1 cellular context compared by ENCODE assay signal in the genomic region with DNA sequence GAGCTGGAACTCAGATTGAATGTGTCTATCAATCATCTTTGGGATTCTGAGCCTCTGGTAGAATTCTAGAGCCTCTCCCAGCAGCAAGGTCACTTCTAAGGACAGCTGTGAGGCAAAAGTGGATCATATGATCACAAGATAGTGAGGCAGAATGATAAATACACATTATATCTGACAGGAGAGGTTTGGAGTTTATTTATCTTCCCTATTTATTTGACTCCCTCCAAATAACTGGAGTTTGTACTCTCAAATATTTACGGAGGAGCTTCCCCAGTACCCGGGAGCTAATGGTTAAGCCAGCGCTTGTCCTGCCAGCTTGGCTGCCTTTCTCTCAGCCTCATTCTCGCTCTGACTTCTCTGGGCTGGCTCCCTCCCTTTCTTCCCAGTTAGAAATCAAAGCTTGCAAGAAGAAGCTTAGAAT.
TF ChIP-seq lines count a peak whose summit lies in the region.

No MANE protein-coding gene starts in this region.

TF ChIP-seq in HepG2, 621 proteins besides CTCF, POLR2A, EP300 and RAD21 (continued from another document and continues in another):
- TF ChIP-seq SNAPC4 (CRISPR knock-in tag; IDR thresholded peaks at IDR 0.05) (no peak), ZNF780A (CRISPR knock-in tag; IDR thresholded peaks at IDR 0.05) (no peak), ZNF567 (CRISPR knock-in tag; IDR thresholded peaks at IDR 0.05; ENCODE audit: borderline replicate concordance) (no peak), ZNF276 (CRISPR knock-in tag; IDR thresholded peaks at IDR 0.05; ENCODE audit: low read depth) (no peak), ZNF225 (CRISPR knock-in tag; IDR thresholded peaks at IDR 0.05) (no peak), SIX1 (CRISPR knock-in tag; IDR thresholded peaks at IDR 0.05; ENCODE audit: borderline replicate concordance) (no peak; the same call in 1 of the 2 replicates), ZSCAN30 (CRISPR knock-in tag; IDR thresholded peaks at IDR 0.05) (no peak), ZNF619 (CRISPR knock-in tag; IDR thresholded peaks at IDR 0.05) (no peak), PRPF4 (IDR thresholded peaks at IDR 0.05; ENCODE audit: low read depth, low read length, poor library complexity, severe bottlenecking) (no peak), POGK (CRISPR knock-in tag; conservative IDR thresholded peaks at IDR 0.05) (no peak), ZFP36L1 (CRISPR knock-in tag; IDR thresholded peaks at IDR 0.05) (no peak), ELF4 (CRISPR knock-in tag; IDR thresholded peaks at IDR 0.05; ENCODE audit: borderline replicate concordance) (no peak), KDM3A (CRISPR knock-in tag; IDR thresholded peaks at IDR 0.05; ENCODE audit: low read depth) (no peak), GATAD2A (CRISPR knock-in tag; IDR thresholded peaks at IDR 0.05) (peak; percentile 86), ZNF816 (CRISPR knock-in tag; IDR thresholded peaks at IDR 0.05; ENCODE audit: borderline replicate concordance) (no peak), ZNF639 (CRISPR knock-in tag; conservative IDR thresholded peaks at IDR 0.05) (no peak), TARDBP (CRISPR knock-in tag; IDR thresholded peaks at IDR 0.05) (0 out of 2 replicates have a peak, but pooled peaks have one; percentile 34), ZNF572 (CRISPR knock-in tag; IDR thresholded peaks at IDR 0.05) (no peak), CC2D1A (CRISPR knock-in tag; IDR thresholded peaks at IDR 0.05) (no peak), ZNF607 (CRISPR knock-in tag; IDR thresholded peaks at IDR 0.05; ENCODE audit: borderline replicate concordance) (peak; percentile 45; the same call in 1 of the 2 replicates), HMGA1 (CRISPR knock-in tag; conservative IDR thresholded peaks at IDR 0.05) (no peak), ESRRA (CRISPR knock-in tag; IDR thresholded peaks at IDR 0.05; ENCODE audit: low read depth) (peak; percentile 88), ZFP62 (CRISPR knock-in tag; IDR thresholded peaks at IDR 0.05) (no peak), POLR2AphosphoS5 (IDR thresholded peaks at IDR 0.05; ENCODE audit: low read depth, low read length) (0 out of 2 replicates have a peak, but pooled peaks have one; percentile 47), ZNF891 (CRISPR knock-in tag; IDR thresholded peaks at IDR 0.05) (no peak), MIER2 (CRISPR knock-in tag; IDR thresholded peaks at IDR 0.05) (no peak), DMTF1 (CRISPR knock-in tag; IDR thresholded peaks at IDR 0.05) (no peak), SYNCRIP (IDR thresholded peaks at IDR 0.05; ENCODE audit: insufficient read depth, low read depth, low read length) (no peak), IKZF4 (CRISPR knock-in tag; IDR thresholded peaks at IDR 0.05; ENCODE audit: borderline replicate concordance, low read depth, not compliant biosample characterization) (no peak), TCF12 (IDR thresholded peaks at IDR 0.05) (no peak), TCF12 (CRISPR knock-in tag; IDR thresholded peaks at IDR 0.05) (no peak), LCORL (IDR thresholded peaks at IDR 0.05) (peak; percentile 50; the same call in 1 of the 2 replicates), LCORL (CRISPR knock-in tag; IDR thresholded peaks at IDR 0.05) (peak; percentile 46; the same call in 1 of the 2 replicates), HNRNPH1 (optimal IDR thresholded peaks at IDR 0.05; ENCODE audit: low read depth, low read length) (no peak), ZBTB7B (CRISPR knock-in tag; IDR thresholded peaks at IDR 0.05) (no peak; the same call in 1 of the 2 replicates), HIC2 (CRISPR knock-in tag; IDR thresholded peaks at IDR 0.05; ENCODE audit: low read depth) (no peak; the same call in 1 of the 2 replicates), ZNF24 (IDR thresholded peaks at IDR 0.05) (no peak), ZNF331 (CRISPR knock-in tag; IDR thresholded peaks at IDR 0.05) (no peak; the same call in 1 of the 2 replicates), SMARCC2 (IDR thresholded peaks at IDR 0.05) (no peak), MLX (CRISPR knock-in tag; IDR thresholded peaks at IDR 0.05) (peak; percentile 24; the same call in 1 of the 2 replicates), TBX3 (IDR thresholded peaks at IDR 0.05; ENCODE audit: borderline replicate concordance) (peak; percentile 88)
- TF ChIP-seq, protein P1, sequence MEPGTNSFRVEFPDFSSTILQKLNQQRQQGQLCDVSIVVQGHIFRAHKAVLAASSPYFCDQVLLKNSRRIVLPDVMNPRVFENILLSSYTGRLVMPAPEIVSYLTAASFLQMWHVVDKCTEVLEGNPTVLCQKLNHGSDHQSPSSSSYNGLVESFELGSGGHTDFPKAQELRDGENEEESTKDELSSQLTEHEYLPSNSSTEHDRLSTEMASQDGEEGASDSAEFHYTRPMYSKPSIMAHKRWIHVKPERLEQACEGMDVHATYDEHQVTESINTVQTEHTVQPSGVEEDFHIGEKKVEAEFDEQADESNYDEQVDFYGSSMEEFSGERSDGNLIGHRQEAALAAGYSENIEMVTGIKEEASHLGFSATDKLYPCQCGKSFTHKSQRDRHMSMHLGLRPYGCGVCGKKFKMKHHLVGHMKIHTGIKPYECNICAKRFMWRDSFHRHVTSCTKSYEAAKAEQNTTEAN (CRISPR knock-in tag; conservative IDR thresholded peaks at IDR 0.05) = no peak
- TF ChIP-seq, protein P2, sequence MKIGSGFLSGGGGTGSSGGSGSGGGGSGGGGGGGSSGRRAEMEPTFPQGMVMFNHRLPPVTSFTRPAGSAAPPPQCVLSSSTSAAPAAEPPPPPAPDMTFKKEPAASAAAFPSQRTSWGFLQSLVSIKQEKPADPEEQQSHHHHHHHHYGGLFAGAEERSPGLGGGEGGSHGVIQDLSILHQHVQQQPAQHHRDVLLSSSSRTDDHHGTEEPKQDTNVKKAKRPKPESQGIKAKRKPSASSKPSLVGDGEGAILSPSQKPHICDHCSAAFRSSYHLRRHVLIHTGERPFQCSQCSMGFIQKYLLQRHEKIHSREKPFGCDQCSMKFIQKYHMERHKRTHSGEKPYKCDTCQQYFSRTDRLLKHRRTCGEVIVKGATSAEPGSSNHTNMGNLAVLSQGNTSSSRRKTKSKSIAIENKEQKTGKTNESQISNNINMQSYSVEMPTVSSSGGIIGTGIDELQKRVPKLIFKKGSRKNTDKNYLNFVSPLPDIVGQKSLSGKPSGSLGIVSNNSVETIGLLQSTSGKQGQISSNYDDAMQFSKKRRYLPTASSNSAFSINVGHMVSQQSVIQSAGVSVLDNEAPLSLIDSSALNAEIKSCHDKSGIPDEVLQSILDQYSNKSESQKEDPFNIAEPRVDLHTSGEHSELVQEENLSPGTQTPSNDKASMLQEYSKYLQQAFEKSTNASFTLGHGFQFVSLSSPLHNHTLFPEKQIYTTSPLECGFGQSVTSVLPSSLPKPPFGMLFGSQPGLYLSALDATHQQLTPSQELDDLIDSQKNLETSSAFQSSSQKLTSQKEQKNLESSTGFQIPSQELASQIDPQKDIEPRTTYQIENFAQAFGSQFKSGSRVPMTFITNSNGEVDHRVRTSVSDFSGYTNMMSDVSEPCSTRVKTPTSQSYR (CRISPR knock-in tag; IDR thresholded peaks at IDR 0.05; ENCODE audit: borderline replicate concordance) = no peak
